1 cellular context compared by ENCODE assay signal in genomic region chr7:106534271-106534846, GRCh38.
TF ChIP-seq lines count a peak whose summit lies in the region.

No MANE protein-coding gene starts in this region.

TF ChIP-seq in GM23338, 12 proteins besides CTCF, POLR2A, EP300 and RAD21 (continued from another document):
- no peak for TF ChIP-seq ZNF462 (CRISPR knock-in tag; IDR thresholded peaks at IDR 0.05)
- no peak for TF ChIP-seq STAT1 (IDR thresholded peaks at IDR 0.05; ENCODE audit: unreplicated experiment)
- no peak for TF ChIP-seq NANOG (IDR thresholded peaks at IDR 0.05; ENCODE audit: borderline replicate concordance)
TF ChIP-seq in GM23338: peak in this region for 0.
